22 cellular contexts compared by ENCODE assay signal in genomic region chr19:7763696-7764095, GRCh38. TPM values are rescaled to one million over a fixed set of nuclear protein-coding genes. Genes with fewer than 3 reads are reported as not detected.
A peak's percentile ranks its signal among the peaks of the same experiment; 100 is the strongest.
DNase-seq lines count a peak whose midpoint lies in the region; ATAC-seq and TF ChIP-seq lines count a peak whose summit lies in the region.
"Had no signal": no experiment of that assay in that cellular context is flagged by ENCODE, and none has a peak within 500 bp of the region (broad histone marks: within the 10 kb centered on the region; RNA-seq: fewer than 3 reads in every experiment).

No MANE protein-coding gene starts in this region.

- H3K9me3 ChIP-seq in T-helper 17 cell (ENCODE audit: control insufficient read depth, low read length, poor library complexity, severe bottlenecking), result peaks cover 5% of the 10 kb centered on the region

- no peak for ATAC-seq in T-helper 17 cell
- no peak for ATAC-seq in stimulated activated naive B cell treated with anti-CD40 and anti-IgM and Interleukin-4, amounts not matched to agents 10 μg/mL and 1 μg/mL and 100 μg/mL, for 72 hours (replicated peaks)
- ATAC-seq in GM18858 (IDR thresholded peaks at IDR 0.05; ENCODE audit: unreplicated experiment), result no peak
- ATAC-seq in activated T-cell treated with anti-CD3 and anti-CD28 coated beads, Interleukin-2, amount 50 U/mL, for 4 hours, result no peak
- ATAC-seq in stimulated activated naive CD8-positive, alpha-beta T cell treated with anti-CD3 and anti-CD28 coated beads, Interleukin-15, amount 100 ng/mL, for 72 hours, result no peak

- H3K27ac Mint-ChIP-seq in T-helper 17 cell, result peak overlapping the region; percentile 46
- peak overlapping the region; percentile 80 for H3K27ac Mint-ChIP-seq in dendritic cell treated with granulocyte-macrophage colony-stimulating factor and Interleukin-4, amounts not matched to agents 40 ng/mL and 50 ng/mL, for 4 days
- H3K27ac Mint-ChIP-seq in mesothelial cell of epicardium, result peak overlapping the region; percentile 89
- peak overlapping the region; percentile 31 for H3K27ac Mint-ChIP-seq in stimulated activated naive B cell treated with anti-CD40 and anti-IgM and Interleukin-4, amounts not matched to agents 10 μg/mL and 1 μg/mL and 100 μg/mL, for 72 hours
- no peak overlapping the region for H3K27ac Mint-ChIP-seq in stimulated activated naive CD8-positive, alpha-beta T cell treated with anti-CD3 and anti-CD28 coated beads, Interleukin-15, amount 100 ng/mL, for 72 hours

- intact Hi-C loops in dendritic cell treated with granulocyte-macrophage colony-stimulating factor and Interleukin-4, amounts not matched to agents 40 ng/mL and 50 ng/mL, for 4 days (cut with micrococcal nuclease), result no loop called here

- DNase-seq in T-helper 17 cell (no peak), mesothelial cell of epicardium (ENCODE audit: low spot score in 2 of 2, unreplicated experiment in 2 of 2) (no peak), cortex of kidney (lab: John Stamatoyannopoulos, UW) (no peak)
- no peak for DNase-seq in stimulated activated naive B cell treated with anti-CD40 and anti-IgM and Interleukin-4, amounts not matched to agents 10 μg/mL and 1 μg/mL and 100 μg/mL, for 72 hours
- no peak for DNase-seq in activated T-cell treated with anti-CD3 and anti-CD28 coated beads, Interleukin-2, amount 50 U/mL, for 4 hours
- DNase-seq in stimulated activated naive CD8-positive, alpha-beta T cell treated with anti-CD3 and anti-CD28 coated beads, Interleukin-15, amount 100 ng/mL, for 72 hours, result no peak
- DNase-seq: C1 segment of cervical spinal cord; Calu3; CD4-positive, alpha-beta memory T cell; COR-L47; DMS53; DMS79 treated with DMSO at 0.1 percent for 48 hours; GF-D8; GOT3; H7; HCEC 1CT had no signal

- H3K36me3 Mint-ChIP-seq in T-helper 17 cell (ENCODE audit: low read depth) (peaks cover 5% of the 10 kb centered on the region), mesothelial cell of epicardium (no peaks in the 10 kb centered on the region)
- H3K36me3 Mint-ChIP-seq in dendritic cell treated with granulocyte-macrophage colony-stimulating factor and Interleukin-4, amounts not matched to agents 40 ng/mL and 50 ng/mL, for 4 days (ENCODE audit: low read depth), result peaks cover 9% of the 10 kb centered on the region
- peaks cover 6 to 15% of the 10 kb centered on the region in 2 donors for H3K36me3 Mint-ChIP-seq in stimulated activated naive B cell treated with anti-CD40 and anti-IgM and Interleukin-4, amounts not matched to agents 10 μg/mL and 1 μg/mL and 100 μg/mL, for 72 hours
- peaks cover 6% of the 10 kb centered on the region for H3K36me3 Mint-ChIP-seq in activated T-cell treated with anti-CD3 and anti-CD28 coated beads, Interleukin-2, amount 50 U/mL, for 4 hours (ENCODE audit: insufficient read depth)

- H3K4me3 Mint-ChIP-seq in T-helper 17 cell (no peak overlapping the region), mesothelial cell of epicardium (no peak overlapping the region)
- no peak overlapping the region for H3K4me3 Mint-ChIP-seq in dendritic cell treated with granulocyte-macrophage colony-stimulating factor and Interleukin-4, amounts not matched to agents 40 ng/mL and 50 ng/mL, for 4 days
- H3K4me3 Mint-ChIP-seq in stimulated activated naive B cell treated with anti-CD40 and anti-IgM and Interleukin-4, amounts not matched to agents 10 μg/mL and 1 μg/mL and 100 μg/mL, for 72 hours, result peak overlapping the region in 1 of 2 donors; percentile 15
- H3K4me3 Mint-ChIP-seq in activated T-cell treated with anti-CD3 and anti-CD28 coated beads, Interleukin-2, amount 50 U/mL, for 4 hours, result no peak overlapping the region
- H3K4me3 Mint-ChIP-seq in stimulated activated naive CD8-positive, alpha-beta T cell treated with anti-CD3 and anti-CD28 coated beads, Interleukin-15, amount 100 ng/mL, for 72 hours, result no peak overlapping the region
- H3K4me3 Mint-ChIP-seq: CD4-positive, alpha-beta memory T cell had no signal

- H3K4me1 Mint-ChIP-seq in T-helper 17 cell, result peaks cover 5% of the 10 kb centered on the region
- peaks cover 40% of the 10 kb centered on the region for H3K4me1 Mint-ChIP-seq in dendritic cell treated with granulocyte-macrophage colony-stimulating factor and Interleukin-4, amounts not matched to agents 40 ng/mL and 50 ng/mL, for 4 days (ENCODE audit: low read depth)
- H3K4me1 Mint-ChIP-seq in mesothelial cell of epicardium, result peaks cover 19% of the 10 kb centered on the region
- H3K4me1 Mint-ChIP-seq in stimulated activated naive B cell treated with anti-CD40 and anti-IgM and Interleukin-4, amounts not matched to agents 10 μg/mL and 1 μg/mL and 100 μg/mL, for 72 hours, result peaks cover 16 to 27% of the 10 kb centered on the region in 2 donors
- H3K4me1 Mint-ChIP-seq in activated T-cell treated with anti-CD3 and anti-CD28 coated beads, Interleukin-2, amount 50 U/mL, for 4 hours (ENCODE audit: low read depth), result peaks cover 6% of the 10 kb centered on the region
- H3K4me1 Mint-ChIP-seq in stimulated activated naive CD8-positive, alpha-beta T cell treated with anti-CD3 and anti-CD28 coated beads, Interleukin-15, amount 100 ng/mL, for 72 hours, result peaks cover 8% of the 10 kb centered on the region

- H3K9me3 Mint-ChIP-seq in dendritic cell treated with granulocyte-macrophage colony-stimulating factor and Interleukin-4, amounts not matched to agents 40 ng/mL and 50 ng/mL, for 4 days, result peaks cover 12% of the 10 kb centered on the region
- H3K9me3 Mint-ChIP-seq in mesothelial cell of epicardium, result peaks cover 19% of the 10 kb centered on the region
- H3K9me3 Mint-ChIP-seq in stimulated activated naive B cell treated with anti-CD40 and anti-IgM and Interleukin-4, amounts not matched to agents 10 μg/mL and 1 μg/mL and 100 μg/mL, for 72 hours, result peaks cover 0 to 7% of the 10 kb centered on the region in 2 donors
- H3K9me3 Mint-ChIP-seq in activated T-cell treated with anti-CD3 and anti-CD28 coated beads, Interleukin-2, amount 50 U/mL, for 4 hours, result peaks cover 11% of the 10 kb centered on the region
- H3K9me3 Mint-ChIP-seq in stimulated activated naive CD8-positive, alpha-beta T cell treated with anti-CD3 and anti-CD28 coated beads, Interleukin-15, amount 100 ng/mL, for 72 hours, result peaks cover 9 to 13% of the 10 kb centered on the region in 2 donors

- H3K27me3 Mint-ChIP-seq in T-helper 17 cell (peaks cover 25% of the 10 kb centered on the region), mesothelial cell of epicardium (ENCODE audit: low read depth) (peaks cover 3% of the 10 kb centered on the region)
- peaks cover 24% of the 10 kb centered on the region for H3K27me3 Mint-ChIP-seq in dendritic cell treated with granulocyte-macrophage colony-stimulating factor and Interleukin-4, amounts not matched to agents 40 ng/mL and 50 ng/mL, for 4 days
- peaks cover 11 to 15% of the 10 kb centered on the region in 2 donors for H3K27me3 Mint-ChIP-seq in stimulated activated naive B cell treated with anti-CD40 and anti-IgM and Interleukin-4, amounts not matched to agents 10 μg/mL and 1 μg/mL and 100 μg/mL, for 72 hours
- peaks cover 19% of the 10 kb centered on the region for H3K27me3 Mint-ChIP-seq in activated T-cell treated with anti-CD3 and anti-CD28 coated beads, Interleukin-2, amount 50 U/mL, for 4 hours (ENCODE audit: low read depth)
- H3K27me3 Mint-ChIP-seq in stimulated activated naive CD8-positive, alpha-beta T cell treated with anti-CD3 and anti-CD28 coated beads, Interleukin-15, amount 100 ng/mL, for 72 hours, result peaks cover 49% of the 10 kb centered on the region

- no peak for TF ChIP-seq CTCF in mesothelial cell of epicardium (IDR thresholded peaks at IDR 0.05; ENCODE audit: unreplicated experiment)

RNA-seq across cellular contexts. Expression of gene CLEC4M, which starts 0.7 kb away (rescaled TPM):
- total RNA-seq in T-helper 17 cell, result under 1 TPM in 1 of 2 donors, not detected in 1; 0.17 TPM
- 1.2 to 2.1 TPM (median 1.5 TPM) in 3 replicates for total RNA-seq in mesothelial cell of epicardium
- total RNA-seq in activated T-cell treated with anti-CD3 and anti-CD28 coated beads, Interleukin-2, amount 50 U/mL, for 4 hours, result not detected
- total RNA-seq: A673; Calu3; CD4-positive, alpha-beta memory T cell; Daoy; G401; H7 had no signal

RNA-seq across cellular contexts. Expression of gene CD209, which starts 16.4 kb away (rescaled TPM):
- total RNA-seq in T-helper 17 cell, result not detected
- not detected in 3 replicates for total RNA-seq in mesothelial cell of epicardium
- not detected for total RNA-seq in activated T-cell treated with anti-CD3 and anti-CD28 coated beads, Interleukin-2, amount 50 U/mL, for 4 hours
- total RNA-seq: A172, A673, Calu3, Daoy, G401, H7 had no signal

RNA-seq across cellular contexts. Expression of gene CLEC4G, which starts 31.8 kb away (rescaled TPM):
- total RNA-seq in T-helper 17 cell (not detected), mesothelial cell of epicardium (not detected in 3 replicates)
- not detected for total RNA-seq in activated T-cell treated with anti-CD3 and anti-CD28 coated beads, Interleukin-2, amount 50 U/mL, for 4 hours
- total RNA-seq: A172; A673; Calu3; CD4-positive, alpha-beta memory T cell; Daoy; G401; H7 had no signal

Comparison
In these comparisons a context has a peak if more than half of its experiments do, and no peak if none do; other contexts are left out.
1. H3K27ac Mint-ChIP-seq: peak in T-helper 17 cell (single experiment), dendritic cell treated with granulocyte-macrophage colony-stimulating factor and Interleukin-4, amounts not matched to agents 40 ng/mL and 50 ng/mL, for 4 days (single experiment), mesothelial cell of epicardium (single experiment) and stimulated activated naive B cell treated with anti-CD40 and anti-IgM and Interleukin-4, amounts not matched to agents 10 μg/mL and 1 μg/mL and 100 μg/mL, for 72 hours (single experiment); none in stimulated activated naive CD8-positive, alpha-beta T cell treated with anti-CD3 and anti-CD28 coated beads, Interleukin-15, amount 100 ng/mL, for 72 hours (0 of 2).